In the genomic region with DNA sequence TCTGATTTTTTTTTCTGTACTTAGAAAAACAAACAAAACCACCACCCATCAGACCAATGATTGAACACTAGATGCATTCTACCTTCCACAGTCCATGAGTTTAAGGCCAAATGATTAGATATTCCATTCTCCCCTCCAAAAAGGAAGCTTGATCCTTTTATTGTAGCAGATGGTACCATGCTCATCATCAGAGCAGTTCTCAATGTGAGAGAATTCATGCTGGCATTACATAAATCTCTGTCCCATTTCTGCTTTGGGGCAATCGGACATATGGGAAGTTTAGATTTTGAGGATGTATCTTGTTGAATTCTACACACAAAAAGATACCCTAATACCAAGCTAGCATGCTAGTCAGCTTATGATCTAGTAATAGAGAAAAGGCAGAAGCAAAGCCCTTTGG, we compare ENCODE assay signal across 6 cellular contexts.
"Had no signal": no experiment of that assay in that cellular context is flagged by ENCODE, and none has a peak within 500 bp of the region (broad histone marks: within the 10 kb centered on the region; RNA-seq: fewer than 3 reads in every experiment).

No MANE protein-coding gene starts in this region.

- H3K27ac ChIP-seq: HL-60 had no signal

- ATAC-seq: GM23338, HepG2 had no signal

- DNase-seq: H9, HCEC 1CT, KBM-7 had no signal

- H3K4me3 ChIP-seq: GM23338 had no signal
